Comparison of ENCODE assay signal across 21 cellular contexts in the genomic region with DNA sequence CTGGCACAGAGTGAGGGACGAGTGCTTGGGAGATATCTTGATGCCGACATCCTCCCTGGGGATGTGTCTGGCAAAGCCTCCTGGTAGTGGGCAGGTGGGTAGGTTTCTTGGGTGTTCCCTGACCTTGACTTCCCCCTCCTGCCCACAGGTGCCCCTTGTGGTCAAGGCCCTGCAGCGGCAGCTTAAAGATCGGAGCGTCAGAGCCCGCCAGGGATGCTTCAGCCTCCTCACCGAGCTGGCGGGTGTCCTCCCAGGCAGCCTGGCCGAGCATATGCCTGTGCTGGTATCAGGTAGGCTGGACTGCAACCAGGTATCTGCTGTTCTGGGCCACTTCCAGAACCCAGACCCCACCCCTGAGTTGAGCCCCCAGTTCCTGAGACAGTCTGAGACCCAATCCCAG. TPM values are rescaled to one million over a fixed set of nuclear protein-coding genes. Genes with fewer than 3 reads are reported as not detected.
"Had no signal": no experiment of that assay in that cellular context is flagged by ENCODE, and none has a peak within 500 bp of the region (broad histone marks: within the 10 kb centered on the region; RNA-seq: fewer than 3 reads in every experiment).

No MANE protein-coding gene starts in this region.

- FAIRE-seq: islet of Langerhans, urothelium cell line had no signal

- ATAC-seq: effector memory CD8-positive, alpha-beta T cell; left colon; lower lobe of right lung; sciatic nerve; stimulated activated naive B cell treated with anti-CD40 and anti-IgM and Interleukin-4, amounts not matched to agents 10 μg/mL and 1 μg/mL and 100 μg/mL, for 72 hours; T-helper 17 cell had no signal

- DNase-seq: activated CD4-positive, CD25-positive, alpha-beta regulatory T cell; activated CD8-positive, alpha-beta memory T cell treated with anti-CD3 and anti-CD28 coated beads for 24 hours; activated naive CD8-positive, alpha-beta T cell treated with anti-CD3 and anti-CD28 coated beads for 36 hours; amygdala; cerebellar nuclear complex; effector memory CD8-positive, alpha-beta T cell; heart left ventricle; left colon; lower lobe of right lung; nephron progenitor cell; occipital lobe; stimulated activated naive B cell treated with anti-CD40 and anti-IgM and Interleukin-4, amounts not matched to agents 10 μg/mL and 1 μg/mL and 100 μg/mL, for 72 hours; T-helper 17 cell; tibial artery had no signal

- H3K4me3 ChIP-seq: gastrocnemius medialis, heart left ventricle, lower lobe of right lung, tibial artery had no signal

- H3K9me3 ChIP-seq: gastrocnemius medialis, heart left ventricle, lower lobe of right lung, tibial artery had no signal

- H3K27ac ChIP-seq: epithelial cell of prostate, heart left ventricle, lower lobe of right lung, tibial artery had no signal

- H3K4me1 ChIP-seq: lower lobe of right lung had no signal

- H3K27me3 ChIP-seq: gastrocnemius medialis, heart left ventricle, tibial artery had no signal

RNA-seq across cellular contexts. Expression of a gene that starts 56.7 kb away (rescaled TPM):
- total RNA-seq: activated CD4-positive, alpha-beta T cell treated with anti-CD3 and anti-CD28 coated beads, Interleukin-2, amount 10 ng/mL, durations not matched to agents 24 days and 14 days; activated naive CD8-positive, alpha-beta T cell treated with anti-CD3 and anti-CD28 coated beads for 36 hours; left colon; occipital lobe; progenitor cell of endocrine pancreas; sciatic nerve had no signal
